11 cellular contexts compared by ENCODE assay signal in the genomic region with DNA sequence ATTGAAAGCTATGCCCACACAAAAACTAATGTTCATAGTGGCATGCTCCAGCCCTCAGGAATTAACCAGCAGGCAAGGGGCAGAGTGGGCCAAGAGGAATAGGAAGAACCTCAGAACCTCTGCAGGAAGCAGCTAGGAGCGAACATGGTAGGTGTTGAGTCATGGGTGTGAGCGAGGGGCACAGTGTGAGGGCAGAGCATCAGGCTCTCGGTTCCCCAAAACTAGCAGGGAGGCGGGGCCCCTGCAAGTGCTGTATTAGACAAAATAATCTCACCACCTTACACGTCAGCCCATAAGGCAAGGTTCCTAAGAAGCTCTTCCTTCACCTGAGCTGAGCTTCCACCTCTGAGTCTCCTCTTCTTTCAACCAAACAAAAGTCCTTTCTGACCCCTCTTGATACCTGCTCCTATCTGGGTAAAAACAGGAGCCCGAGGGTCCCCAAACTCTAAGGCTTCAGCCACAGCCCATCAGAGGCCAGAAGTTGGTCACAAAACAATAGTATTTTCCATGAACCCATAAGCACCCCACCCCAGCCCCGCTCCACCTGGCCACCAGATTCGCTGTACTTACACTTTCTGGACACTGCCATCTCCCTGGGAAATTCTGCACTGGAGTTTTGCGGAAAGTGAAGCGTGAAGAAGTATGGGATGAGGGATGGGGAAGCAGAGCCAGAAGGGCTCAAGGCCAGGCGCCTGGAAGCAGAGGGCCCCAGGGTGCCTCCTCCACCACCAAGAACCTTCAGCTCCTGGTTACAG. TPM values are rescaled to one million over a fixed set of nuclear protein-coding genes. Genes with fewer than 3 reads are reported as not detected.
DNase-seq lines count a peak whose midpoint lies in the region; ATAC-seq lines count a peak whose summit lies in the region.
"Had no signal": no experiment of that assay in that cellular context is flagged by ENCODE, and none has a peak within 500 bp of the region (broad histone marks: within the 10 kb centered on the region; RNA-seq: fewer than 3 reads in every experiment).

No MANE protein-coding gene starts in this region.

- no peaks in the 10 kb centered on the region for H3K9me3 Mint-ChIP-seq in memory B cell

- no peak overlapping the region for H3K4me3 Mint-ChIP-seq in memory B cell

- H3K27ac Mint-ChIP-seq in memory B cell: no peak overlapping the region

- ATAC-seq in GM18861 (IDR thresholded peaks at IDR 0.05; ENCODE audit: unreplicated experiment) (peak; percentile 87), GM21576 (IDR thresholded peaks at IDR 0.05; ENCODE audit: unreplicated experiment) (peak; percentile 90), HG03439 (IDR thresholded peaks at IDR 0.05; ENCODE audit: unreplicated experiment) (peak; percentile 79), memory B cell (ENCODE audit: low read depth) (peak; percentile 97)
- ATAC-seq: psoas muscle had no signal

- H3K36me3 Mint-ChIP-seq in memory B cell: no peaks in the 10 kb centered on the region

- peaks cover 22% of the 10 kb centered on the region for H3K27me3 Mint-ChIP-seq in memory B cell

- DNase-seq in memory B cell (ENCODE audit: low spot score in 2 of 2) (peak in 1 of 2 donors; percentile 23), A172 (ENCODE audit: low spot score) (no peak), GM19238 (ENCODE audit: insufficient read length, low spot score) (no peak), DMS114 treated with DMSO at 0.1 percent for 48 hours (lab: John Stamatoyannopoulos, UW; ENCODE audit: unreplicated experiment) (no peak), OCI-M1 (lab: John Stamatoyannopoulos, UW) (no peak)
- DNase-seq: DMS79 treated with DMSO at 0.1 percent for 48 hours, NCI-H1048, psoas muscle had no signal

- H3K4me1 Mint-ChIP-seq in memory B cell: peaks cover 19% of the 10 kb centered on the region

RNA-seq across cellular contexts. Expression of gene RUFY4, which starts 5.3 kb away (rescaled TPM):
- total RNA-seq in A172 (2014; rRNA removed; shearing (Covaris generic)): not detected in 2 replicates
- total RNA-seq: psoas muscle had no signal
